Comparison of ENCODE assay signal across 31 cellular contexts in genomic region chr4:141155586-141155985, GRCh38. TPM values are rescaled to one million over a fixed set of nuclear protein-coding genes. Genes with fewer than 3 reads are reported as not detected.
DNase-seq lines count a peak whose midpoint lies in the region; ATAC-seq, FAIRE-seq and TF ChIP-seq lines count a peak whose summit lies in the region.
"Had no signal": no experiment of that assay in that cellular context is flagged by ENCODE, and none has a peak within 500 bp of the region (broad histone marks: within the 10 kb centered on the region; RNA-seq: fewer than 3 reads in every experiment).

No MANE protein-coding gene starts in this region.

- FAIRE-seq in urothelium cell line (lab: Jason Lieb, UNC), result peak; percentile 32
- FAIRE-seq: D721Med, endothelial cell of umbilical vein, GM12892, kidney, TTC549 had no signal

- TF ChIP-seq POLR2A in adrenal gland (IDR thresholded peaks at IDR 0.05), result no peak

- intact Hi-C loops in adrenal gland (cut with DNase I), result no loop called here

- DNase-seq in NCI-H2107 treated with DMSO at 0.1 percent for 48 hours (lab: John Stamatoyannopoulos, UW; ENCODE audit: unreplicated experiment), result peak; percentile 6
- no peak for DNase-seq in NCI-H2107 (lab: John Stamatoyannopoulos, UW)
- DNase-seq in astrocyte of the cerebellum (ENCODE audit: low read depth), result peak; percentile 73
- DNase-seq in kidney glomerular epithelial cell (lab: John Stamatoyannopoulos, UW), result peak; percentile 22
- peak; percentile 60 for DNase-seq in urothelium cell line (ENCODE audit: low spot score)
- DNase-seq in adrenal gland, result no peak
- DNase-seq in DMS53 (lab: John Stamatoyannopoulos, UW), result no peak
- DNase-seq: activated CD4-positive, alpha-beta memory T cell treated with anti-CD3 and anti-CD28 coated beads for 36 hours; activated CD8-positive, alpha-beta memory T cell treated with anti-CD3 and anti-CD28 coated beads, Interleukin-2, amount 50 U/mL, for 4 hours; aorta; CD4-positive, alpha-beta T cell; cerebellar nuclear complex; EL; glutamatergic neuron; kidney; NCI-H1092; NCI-H2029; NCI-H82; stimulated activated naive CD4-positive, alpha-beta T cell treated with Interleukin-2 at 50 U/mL for 16 hours had no signal

- in situ Hi-C loops in astrocyte of the cerebellum (cut with HindIII; ENCODE audit: low sequenced_read_pairs), result no loop called here

- H3K4me3 ChIP-seq in astrocyte of the cerebellum (ENCODE audit: low read depth, low read length), result no peak overlapping the region
- no peak overlapping the region for H3K4me3 ChIP-seq in adrenal gland
- H3K4me3 ChIP-seq: lung, SK-N-MC had no signal

- ATAC-seq in GM21737 (IDR thresholded peaks at IDR 0.05; ENCODE audit: unreplicated experiment), result no peak
- ATAC-seq: activated CD4-positive, CD25-positive, alpha-beta regulatory T cell treated with anti-CD3 and anti-CD28 coated beads, Interleukin-2, amount 50 U/mL, for 24 hours; activated naive CD4-positive, alpha-beta T cell treated with anti-CD3 and anti-CD28 coated beads, Interleukin-2, amount 50 U/mL, for 72 hours; sciatic nerve had no signal

- H3K4me1 ChIP-seq in adrenal gland (replicated peaks in 1 of 2), result peaks cover 0 to 3% of the 10 kb centered on the region in 2 donors
- H3K4me1 ChIP-seq: parathyroid adenoma had no signal

- no peak for TF ChIP-seq CTCF in astrocyte of the cerebellum (IDR thresholded peaks at IDR 0.05; ENCODE audit: low read depth, low read length, missing control alignments)
- no peak for TF ChIP-seq CTCF in adrenal gland (IDR thresholded peaks at IDR 0.05)

- no peaks in the 10 kb centered on the region for H3K27me3 ChIP-seq in adrenal gland

- H3K27ac ChIP-seq in adrenal gland, result no peak overlapping the region
- H3K27ac ChIP-seq: 22Rv1, parathyroid adenoma, SK-N-MC had no signal

- no peaks in the 10 kb centered on the region for H3K36me3 ChIP-seq in adrenal gland (replicated peaks in 1 of 2)

- no peaks in the 10 kb centered on the region for H3K9me3 ChIP-seq in adrenal gland (replicated peaks in 1 of 3)

- 86 to 93% (median 90%) methylated on average over 4 of the region's 4 CpGs for WGBS in adrenal gland, 4 donors

RNA-seq across cellular contexts. Expression of gene RNF150, which starts 22.3 kb away (rescaled TPM):
- total RNA-seq in adrenal gland, result 10 to 100 TPM; 37.9 to 88.6 (median 74.6) TPM
- 10 to 100 TPM in 2 of 3 donors, 1 to 10 TPM in 1; 4.9 to 22.4 (median 11.7) TPM for polyA plus RNA-seq in adrenal gland
- total RNA-seq: activated CD4-positive, alpha-beta memory T cell treated with anti-CD3 and anti-CD28 coated beads for 36 hours; CD4-positive, alpha-beta T cell had no signal

Comparison
In these comparisons a context has a peak if more than half of its experiments do, and no peak if none do; other contexts are left out.
1. DNase-seq: peak in NCI-H2107 treated with DMSO at 0.1 percent for 48 hours (single experiment), astrocyte of the cerebellum (single experiment), kidney glomerular epithelial cell (single experiment) and urothelium cell line (single experiment); none in NCI-H2107 (single experiment), adrenal gland (0 of 7) and DMS53 (single experiment).